Comparison of ENCODE assay signal across 1 cellular context in the genomic region with DNA sequence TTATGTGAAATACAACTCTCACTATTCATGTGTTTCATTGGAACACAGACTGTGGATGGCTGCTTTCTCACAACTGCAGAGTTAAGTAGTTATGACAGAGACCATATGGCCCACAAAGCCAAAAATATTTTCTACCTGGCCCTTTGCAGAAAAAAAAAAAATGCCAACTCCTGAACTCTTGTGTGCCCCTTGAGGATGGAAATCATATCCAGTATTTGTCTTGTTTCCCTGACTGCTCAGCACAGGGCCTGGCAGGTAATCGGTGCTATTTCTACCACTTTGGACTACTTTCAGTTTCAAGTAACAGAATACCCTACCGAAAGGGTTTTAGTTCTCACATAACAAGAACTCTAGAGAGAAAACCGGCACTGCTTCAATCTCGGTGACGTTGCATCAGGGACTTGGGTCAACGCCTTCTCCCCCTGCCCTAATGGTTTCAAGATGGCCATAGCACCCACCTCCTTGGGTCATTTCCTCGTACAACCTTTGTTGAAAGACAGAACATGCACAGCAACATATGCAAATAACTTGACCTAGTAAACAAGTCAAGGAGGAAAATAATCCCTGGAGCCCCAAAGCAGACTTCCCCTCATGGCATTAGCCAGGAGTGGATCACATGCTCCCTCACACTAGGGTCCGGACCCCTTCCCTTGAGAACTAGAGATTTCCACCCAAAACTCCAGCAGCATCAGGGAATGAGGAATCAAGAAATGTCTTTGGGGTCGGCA.
TF ChIP-seq lines count a peak whose summit lies in the region.

No MANE protein-coding gene starts in this region.

TF ChIP-seq in GM12878, 131 proteins besides CTCF, POLR2A, EP300 and RAD21 (continued from another document):
- TF ChIP-seq ZNF384 (IDR thresholded peaks at IDR 0.05; ENCODE audit: borderline replicate concordance, low read depth, low read length) (peak; percentile 63), CREB1 (IDR thresholded peaks at IDR 0.05; ENCODE audit: low read depth) (peak; percentile 64; the same call in 1 of the 2 replicates), POU2F2 (IDR thresholded peaks at IDR 0.05; ENCODE audit: borderline replicate concordance, low read depth, low read length) (peak; percentile 78; the same call in 2 of the 3 replicates), YY1 (IDR thresholded peaks at IDR 0.05; ENCODE audit: low read depth, low read length) (peak; percentile 81), ETV6 (conservative IDR thresholded peaks at IDR 0.05 in 1 of 2, IDR thresholded peaks at IDR 0.05 in 1 of 2; ENCODE audit: borderline replicate concordance in 1 of 2, low read depth in 1 of 2) (0 out of 4 replicates have a peak, but pooled peaks of 1 of the 2 experiments have one; percentile 13), ZNF217 (IDR thresholded peaks at IDR 0.05) (no peak), CHD2 (IDR thresholded peaks at IDR 0.05; ENCODE audit: borderline replicate concordance, low read depth, low read length) (0 out of 2 replicates have a peak, but pooled peaks have one; percentile 2), BACH1 (IDR thresholded peaks at IDR 0.05; ENCODE audit: borderline replicate concordance) (peak; percentile 20; the same call in 1 of the 2 replicates), ZNF207 (IDR thresholded peaks at IDR 0.05; ENCODE audit: borderline replicate concordance) (peak; percentile 80; the same call in 1 of the 2 replicates), ZNF24 (IDR thresholded peaks at IDR 0.05) (0 out of 2 replicates have a peak, but pooled peaks have one; percentile 7), MXI1 (IDR thresholded peaks at IDR 0.05; ENCODE audit: low read depth, low read length) (0 out of 2 replicates have a peak, but pooled peaks have one; percentile 17), NBN (IDR thresholded peaks at IDR 0.05) (peak; percentile 74)
- TF ChIP-seq, protein P1, sequence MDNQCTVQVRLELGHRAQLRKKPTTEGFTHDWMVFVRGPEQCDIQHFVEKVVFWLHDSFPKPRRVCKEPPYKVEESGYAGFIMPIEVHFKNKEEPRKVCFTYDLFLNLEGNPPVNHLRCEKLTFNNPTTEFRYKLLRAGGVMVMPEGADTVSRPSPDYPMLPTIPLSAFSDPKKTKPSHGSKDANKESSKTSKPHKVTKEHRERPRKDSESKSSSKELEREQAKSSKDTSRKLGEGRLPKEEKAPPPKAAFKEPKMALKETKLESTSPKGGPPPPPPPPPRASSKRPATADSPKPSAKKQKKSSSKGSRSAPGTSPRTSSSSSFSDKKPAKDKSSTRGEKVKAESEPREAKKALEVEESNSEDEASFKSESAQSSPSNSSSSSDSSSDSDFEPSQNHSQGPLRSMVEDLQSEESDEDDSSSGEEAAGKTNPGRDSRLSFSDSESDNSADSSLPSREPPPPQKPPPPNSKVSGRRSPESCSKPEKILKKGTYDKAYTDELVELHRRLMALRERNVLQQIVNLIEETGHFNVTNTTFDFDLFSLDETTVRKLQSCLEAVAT (IDR thresholded peaks at IDR 0.05) = peak; percentile 64; the same call in 1 of the 2 replicates
- TF ChIP-seq, protein P2, sequence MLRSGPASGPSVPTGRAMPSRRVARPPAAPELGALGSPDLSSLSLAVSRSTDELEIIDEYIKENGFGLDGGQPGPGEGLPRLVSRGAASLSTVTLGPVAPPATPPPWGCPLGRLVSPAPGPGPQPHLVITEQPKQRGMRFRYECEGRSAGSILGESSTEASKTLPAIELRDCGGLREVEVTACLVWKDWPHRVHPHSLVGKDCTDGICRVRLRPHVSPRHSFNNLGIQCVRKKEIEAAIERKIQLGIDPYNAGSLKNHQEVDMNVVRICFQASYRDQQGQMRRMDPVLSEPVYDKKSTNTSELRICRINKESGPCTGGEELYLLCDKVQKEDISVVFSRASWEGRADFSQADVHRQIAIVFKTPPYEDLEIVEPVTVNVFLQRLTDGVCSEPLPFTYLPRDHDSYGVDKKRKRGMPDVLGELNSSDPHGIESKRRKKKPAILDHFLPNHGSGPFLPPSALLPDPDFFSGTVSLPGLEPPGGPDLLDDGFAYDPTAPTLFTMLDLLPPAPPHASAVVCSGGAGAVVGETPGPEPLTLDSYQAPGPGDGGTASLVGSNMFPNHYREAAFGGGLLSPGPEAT (IDR thresholded peaks at IDR 0.05; ENCODE audit: low read depth) = peak; percentile 82
- TF ChIP-seq, protein P3, sequence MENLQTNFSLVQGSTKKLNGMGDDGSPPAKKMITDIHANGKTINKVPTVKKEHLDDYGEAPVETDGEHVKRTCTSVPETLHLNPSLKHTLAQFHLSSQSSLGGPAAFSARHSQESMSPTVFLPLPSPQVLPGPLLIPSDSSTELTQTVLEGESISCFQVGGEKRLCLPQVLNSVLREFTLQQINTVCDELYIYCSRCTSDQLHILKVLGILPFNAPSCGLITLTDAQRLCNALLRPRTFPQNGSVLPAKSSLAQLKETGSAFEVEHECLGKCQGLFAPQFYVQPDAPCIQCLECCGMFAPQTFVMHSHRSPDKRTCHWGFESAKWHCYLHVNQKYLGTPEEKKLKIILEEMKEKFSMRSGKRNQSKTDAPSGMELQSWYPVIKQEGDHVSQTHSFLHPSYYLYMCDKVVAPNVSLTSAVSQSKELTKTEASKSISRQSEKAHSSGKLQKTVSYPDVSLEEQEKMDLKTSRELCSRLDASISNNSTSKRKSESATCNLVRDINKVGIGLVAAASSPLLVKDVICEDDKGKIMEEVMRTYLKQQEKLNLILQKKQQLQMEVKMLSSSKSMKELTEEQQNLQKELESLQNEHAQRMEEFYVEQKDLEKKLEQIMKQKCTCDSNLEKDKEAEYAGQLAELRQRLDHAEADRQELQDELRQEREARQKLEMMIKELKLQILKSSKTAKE (IDR thresholded peaks at IDR 0.05; ENCODE audit: low read depth, poor library complexity, severe bottlenecking) = peak; percentile 58
